ENCODE assay signal across 26 cellular contexts in the genomic region with DNA sequence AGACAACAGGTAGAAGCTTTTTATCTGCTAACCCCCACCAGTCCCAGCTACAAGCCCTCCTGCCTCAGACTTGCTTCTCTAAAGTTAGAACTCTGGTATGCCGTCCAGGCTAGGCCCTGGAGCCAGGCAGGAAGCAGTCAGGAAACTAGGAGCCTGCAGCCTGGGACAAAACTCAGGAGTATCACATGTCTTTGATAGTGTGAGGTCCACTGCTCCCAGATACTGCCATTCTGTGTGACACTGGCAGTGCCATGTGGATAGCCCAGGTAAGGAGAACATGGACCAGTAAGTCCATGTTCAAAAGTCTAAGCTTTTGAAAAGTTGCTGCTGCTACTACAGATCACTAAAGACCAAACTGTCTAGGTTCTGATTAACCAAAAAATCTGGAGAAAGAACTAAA. TPM values are rescaled to one million over a fixed set of nuclear protein-coding genes. Genes with fewer than 3 reads are reported as not detected.
"Had no signal": no experiment of that assay in that cellular context is flagged by ENCODE, and none has a peak within 500 bp of the region (broad histone marks: within the 10 kb centered on the region; RNA-seq: fewer than 3 reads in every experiment).

No MANE protein-coding gene starts in this region.

- H3K27ac ChIP-seq: HL-60, SJSA1, SK-N-MC had no signal

- H3K4me1 ChIP-seq: SJSA1 had no signal

- DNase-seq: KBM-7, MV-4-11, NCI-H1048, NCI-H1105, NCI-H1417, NCI-H1436 treated with DMSO at 0.1 percent for 48 hours, NCI-H1694, NCI-H1930, NCI-H2081, NCI-H2171, NCI-H226, NCI-H446, NCI-H510A, NCI-H524 treated with DMSO at 0.1 percent for 48 hours, NCI-H69, NCI-H774, Right ventricle myocardium superior, RPMI8226, SIG-M5 had no signal

- H3K36me3 ChIP-seq: SJSA1 had no signal

- H3K4me3 ChIP-seq: SJSA1, SK-N-MC had no signal

- H3K9me3 ChIP-seq: SJSA1 had no signal

- H3K27me3 ChIP-seq: SJSA1 had no signal

RNA-seq across cellular contexts. Expression of gene NPHS2, which starts 45.4 kb away (rescaled TPM):
- total RNA-seq: HT-29; LHCN-M2; MCF 10A; Right ventricle myocardium superior; SJSA1; T-helper 1 cell treated with Interleukin-12 subunit alpha and Interleukin-12 subunit beta and Interleukin-4 antibody, amounts not matched to agents 30 ng/mL and 1 ng/mL, for 36 hours had no signal
